14 cellular contexts compared by ENCODE assay signal in the genomic region with DNA sequence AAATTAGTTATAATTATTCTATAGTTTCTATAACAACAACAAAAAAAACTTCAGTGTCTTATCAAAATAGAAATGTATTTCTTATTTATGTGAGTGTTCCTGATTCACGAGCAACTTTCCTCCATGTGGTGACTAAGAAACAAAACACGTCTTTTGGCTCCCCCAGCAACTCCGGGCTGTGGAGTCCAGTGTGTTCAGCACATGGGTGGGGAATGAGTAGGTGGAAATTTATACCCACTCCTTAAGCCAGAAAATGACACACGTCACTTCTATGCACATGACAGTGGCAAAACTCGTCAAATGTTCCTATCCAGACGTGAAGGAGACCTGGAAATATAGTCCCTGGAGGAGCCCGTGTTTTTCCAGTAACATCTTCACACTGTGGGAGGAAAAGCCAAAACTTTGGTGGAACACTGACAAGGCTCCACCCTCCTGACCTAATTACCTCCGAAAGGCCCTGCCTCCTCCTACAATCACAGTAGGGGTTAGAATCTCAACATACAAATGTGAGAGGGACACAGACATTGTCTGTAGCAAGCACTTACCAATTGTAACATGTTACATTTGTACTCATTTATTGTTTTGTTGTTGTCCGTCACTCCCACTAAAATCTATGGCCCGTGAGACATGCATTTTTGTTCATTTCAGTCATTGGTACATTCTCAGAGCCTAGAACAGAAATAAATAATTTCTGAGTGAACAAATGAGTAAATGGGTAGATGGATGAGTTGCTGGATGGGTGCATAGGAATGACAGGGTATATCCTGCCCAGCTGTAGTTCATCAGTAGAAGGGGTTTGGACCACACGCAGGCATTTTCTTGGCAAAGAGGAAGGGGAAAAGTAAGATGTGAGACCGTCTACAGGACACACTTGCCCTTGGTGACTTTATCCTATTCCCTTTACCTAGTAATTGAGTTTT.
"Had no signal": no experiment of that assay in that cellular context is flagged by ENCODE, and none has a peak within 500 bp of the region (broad histone marks: within the 10 kb centered on the region; RNA-seq: fewer than 3 reads in every experiment).

No MANE protein-coding gene starts in this region.

- H3K4me2 ChIP-seq: hepatocyte had no signal

- H3K79me2 ChIP-seq: hepatocyte had no signal

- H3K4me3 ChIP-seq: coronary artery, hepatocyte, ovary, skin epidermis, stomach, thoracic aorta had no signal

- H3K27ac ChIP-seq: coronary artery, hepatocyte, ovary, skin epidermis, stomach, thoracic aorta had no signal

- FAIRE-seq: endothelial cell of umbilical vein had no signal

- H3K9me3 ChIP-seq: ovary, thoracic aorta had no signal

- ATAC-seq: activated CD4-positive, CD25-positive, alpha-beta regulatory T cell treated with anti-CD3 and anti-CD28 coated beads, Interleukin-2, amount 50 U/mL, for 24 hours had no signal

- H3K27me3 ChIP-seq: hepatocyte, ovary, stomach had no signal

- H3K4me1 ChIP-seq: stomach had no signal

- DNase-seq: activated CD4-positive, alpha-beta T cell treated with anti-CD3 and anti-CD28 coated beads, Interleukin-2, amount 50 U/mL, for 4 hours; activated gamma-delta T cell treated with Interleukin-2 at 50 U/mL for 16 hours; activated naive CD8-positive, alpha-beta T cell treated with anti-CD3 and anti-CD28 coated beads for 36 hours; activated T-cell treated with anti-CD3 and anti-CD28 coated beads, Interleukin-2, amount 50 U/mL, for 48 hours; aorta; effector CD4-positive, alpha-beta T cell; ovary; stomach had no signal

- H2AFZ ChIP-seq: hepatocyte had no signal

- H3K36me3 ChIP-seq: ovary, stomach, thoracic aorta had no signal
